In the genomic region with DNA sequence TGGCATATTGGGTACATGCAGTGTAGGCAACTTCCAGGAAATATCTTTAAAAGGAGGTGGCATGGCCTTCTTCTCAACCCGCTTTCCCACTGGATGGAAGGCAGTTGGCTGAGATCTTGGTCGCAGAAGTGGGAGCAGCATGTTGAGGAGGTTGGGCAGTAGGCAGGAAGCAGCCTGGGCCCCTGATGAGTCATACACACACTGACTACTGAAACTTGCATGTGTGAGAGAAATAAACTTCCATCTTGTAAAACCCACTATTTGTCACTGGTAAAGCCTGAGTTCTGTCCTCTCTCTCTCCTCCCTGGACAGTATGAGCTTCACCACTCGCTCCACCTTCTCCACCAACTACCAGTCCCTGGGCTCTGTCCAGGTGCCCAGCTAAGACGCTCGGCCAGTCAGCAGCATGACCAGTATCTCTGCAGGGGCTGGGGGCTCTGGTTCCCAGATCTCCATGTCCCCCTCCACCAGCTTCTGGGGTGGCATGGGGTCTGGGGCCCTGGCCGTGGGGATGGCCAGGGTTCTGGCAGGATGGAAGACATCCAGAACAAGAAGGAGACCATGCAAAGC, we compare ENCODE assay signal across 7 cellular contexts.
A peak's percentile ranks its signal among the peaks of the same experiment; 100 is the strongest.
DNase-seq lines count a peak whose midpoint lies in the region; ATAC-seq and TF ChIP-seq lines count a peak whose summit lies in the region.

No MANE protein-coding gene starts in this region.

- ATAC-seq in GM18870 (IDR thresholded peaks at IDR 0.05; ENCODE audit: unreplicated experiment) (peak; percentile 99), upper lobe of right lung (no peak)

- no peaks in the 10 kb centered on the region for H3K27me3 ChIP-seq in upper lobe of right lung

- H3K4me3 ChIP-seq in HFF-Myc (replicated peaks; ENCODE audit: low read depth, low read length), result no peak overlapping the region
- H3K4me3 ChIP-seq in upper lobe of right lung, result no peak overlapping the region

- no peak overlapping the region for H3K27ac ChIP-seq in upper lobe of right lung

- intact Hi-C loops in upper lobe of right lung (cut with DNase I), result no loop called here

- no peaks in the 10 kb centered on the region for H3K4me1 ChIP-seq in upper lobe of right lung

- H3K36me3 ChIP-seq in upper lobe of right lung, result no peaks in the 10 kb centered on the region

- no peak for TF ChIP-seq CTCF in HFF-Myc (IDR thresholded peaks at IDR 0.05; ENCODE audit: low read depth, low read length, missing control alignments)
- no peak for TF ChIP-seq CTCF in upper lobe of right lung (IDR thresholded peaks at IDR 0.05)

- DNase-seq in HFF-Myc (ENCODE audit: extremely low read depth, low read depth) (peak; percentile 29), M059J (ENCODE audit: low read depth) (peak; percentile 84), kidney glomerular epithelial cell (lab: John Stamatoyannopoulos, UW) (peak; percentile 27), mucosa of gallbladder (ENCODE audit: low spot score) (no peak), upper lobe of right lung (no peak), NCI-H446 treated with DMSO at 0.1 percent for 48 hours (lab: John Stamatoyannopoulos, UW) (no peak)

- peaks cover 19% of the 10 kb centered on the region for H3K9me3 ChIP-seq in upper lobe of right lung

Comparison
In these comparisons a context has a peak if more than half of its experiments do, and no peak if none do; other contexts are left out.
1. DNase-seq: peak in HFF-Myc (single experiment), M059J (single experiment) and kidney glomerular epithelial cell (single experiment); none in mucosa of gallbladder (single experiment), upper lobe of right lung (single experiment) and NCI-H446 treated with DMSO at 0.1 percent for 48 hours (single experiment).